In genomic region chr19:47470447-47471195, GRCh38 we compare ENCODE assay signal across 14 cellular contexts. TPM values are rescaled to one million over a fixed set of nuclear protein-coding genes. Genes with fewer than 3 reads are reported as not detected.
DNase-seq lines count a peak whose midpoint lies in the region; ATAC-seq, FAIRE-seq and TF ChIP-seq lines count a peak whose summit lies in the region.
"Had no signal": no experiment of that assay in that cellular context is flagged by ENCODE, and none has a peak within 500 bp of the region (broad histone marks: within the 10 kb centered on the region; RNA-seq: fewer than 3 reads in every experiment).

No MANE protein-coding gene starts in this region.

- H3K4me3 Mint-ChIP-seq in activated T-cell treated with anti-CD3 and anti-CD28 coated beads, Interleukin-2, amount 50 U/mL, for 72 hours, result peak overlapping the region; percentile 31 to 70
- no peak overlapping the region for H3K4me3 Mint-ChIP-seq in T-helper 2 cell treated with Interferon-gamma antibody and Interleukin-4, amounts not matched to agents 5 μg/mL and 100 μg/mL, for 36 hours
- H3K4me3 Mint-ChIP-seq: activated CD4-positive, alpha-beta T cell treated with anti-CD3 and anti-CD28 coated beads for 36 hours had no signal

- H3K4me1 Mint-ChIP-seq in activated T-cell treated with anti-CD3 and anti-CD28 coated beads, Interleukin-2, amount 50 U/mL, for 72 hours (ENCODE audit: low read depth), result peaks cover 15% of the 10 kb centered on the region
- H3K4me1 Mint-ChIP-seq in T-helper 2 cell treated with Interferon-gamma antibody and Interleukin-4, amounts not matched to agents 5 μg/mL and 100 μg/mL, for 36 hours (ENCODE audit: low read depth), result peaks cover 3% of the 10 kb centered on the region

- TF ChIP-seq EP300 in HepG2 (IDR thresholded peaks at IDR 0.05; ENCODE audit: low read depth in 2 of 2, low read length in 2 of 2) (no peak), HepG2 (CRISPR knock-in tag; IDR thresholded peaks at IDR 0.05; ENCODE audit: borderline replicate concordance) (no peak)

- no peak for TF ChIP-seq CTCF in HepG2 (CRISPR knock-in tag; IDR thresholded peaks at IDR 0.05)

- WGBS in HepG2 (ENCODE audit: low lambda C conversion rate), result 19% methylated on average over 13 of the region's 13 CpGs

- DNase-seq in activated T-cell treated with anti-CD3 and anti-CD28 coated beads, Interleukin-2, amount 50 U/mL, for 72 hours, result no peak
- DNase-seq in activated T-cell treated with anti-CD3 and anti-CD28 coated beads, Interleukin-2, amount 50 U/mL, for 1 hour, result no peak
- DNase-seq in HepG2 (ENCODE audit: low spot score) (no peak), GF-D8 (lab: John Stamatoyannopoulos, UW) (no peak)
- DNase-seq in T-helper 2 cell treated with Interferon-gamma antibody and Interleukin-4, amounts not matched to agents 5 μg/mL and 100 μg/mL, for 36 hours (ENCODE audit: low spot score), result no peak
- DNase-seq: activated CD4-positive, alpha-beta T cell treated with anti-CD3 and anti-CD28 coated beads for 36 hours; mucosa of descending colon; NCI-H1930; RPMI8226; T-cell had no signal

- peaks cover 6% of the 10 kb centered on the region; the same call in 1 of the 2 replicates for H3K4me1 ChIP-seq in HepG2 (ENCODE audit: insufficient read depth, low read length)
- H3K4me1 ChIP-seq in stomach smooth muscle (ENCODE audit: control insufficient read depth, insufficient read depth, low read length), result peaks cover 38% of the 10 kb centered on the region

- H3K27me3 Mint-ChIP-seq in activated T-cell treated with anti-CD3 and anti-CD28 coated beads, Interleukin-2, amount 50 U/mL, for 72 hours (ENCODE audit: low read depth), result peaks cover 50% of the 10 kb centered on the region
- peaks cover 35% of the 10 kb centered on the region for H3K27me3 Mint-ChIP-seq in T-helper 2 cell treated with Interferon-gamma antibody and Interleukin-4, amounts not matched to agents 5 μg/mL and 100 μg/mL, for 36 hours (ENCODE audit: low read depth)

- no peak overlapping the region for H3K4me2 ChIP-seq in HepG2 (ENCODE audit: low read depth, low read length)

- no peak for TF ChIP-seq POLR2A in HepG2 (IDR thresholded peaks at IDR 0.05; ENCODE audit: insufficient read depth in 1 of 2, low read depth in 2 of 2, low read length in 2 of 2)

- H3K27ac ChIP-seq in angular gyrus (ENCODE audit: low read depth, low read length) (peak overlapping the region; percentile 84), HepG2 (ENCODE audit: extremely low read length, insufficient read depth, low read length) (no peak overlapping the region), stomach smooth muscle (ENCODE audit: low read length) (peak overlapping the region; percentile 67)
- H3K27ac ChIP-seq: epithelial cell of prostate had no signal

- no TSS peak for BruUV-seq in HepG2 (replicated peaks; lab: Mats Ljungman, UMichigan)

- no peaks in the 10 kb centered on the region for H3K9me3 Mint-ChIP-seq in activated T-cell treated with anti-CD3 and anti-CD28 coated beads, Interleukin-2, amount 50 U/mL, for 72 hours
- H3K9me3 Mint-ChIP-seq in T-helper 2 cell treated with Interferon-gamma antibody and Interleukin-4, amounts not matched to agents 5 μg/mL and 100 μg/mL, for 36 hours, result no peaks in the 10 kb centered on the region
- H3K9me3 Mint-ChIP-seq: T-cell had no signal

- H3K9me3 ChIP-seq in HepG2 (ENCODE audit: low read length), result no peaks in the 10 kb centered on the region
- no peaks in the 10 kb centered on the region for H3K9me3 ChIP-seq in stomach smooth muscle (ENCODE audit: control insufficient read depth in 2 of 2, low read length in 2 of 2)
- H3K9me3 ChIP-seq: mucosa of descending colon had no signal

- H3K79me2 ChIP-seq in HepG2 (ENCODE audit: insufficient read depth, low read length), result no peaks in the 10 kb centered on the region

- H3K36me3 ChIP-seq in HepG2 (replicated peaks in 1 of 2; ENCODE audit: control insufficient read depth in 1 of 2, insufficient read depth in 2 of 2, low read length in 2 of 2), result no peaks in the 10 kb centered on the region
- no peaks in the 10 kb centered on the region for H3K36me3 ChIP-seq in stomach smooth muscle (ENCODE audit: control insufficient read depth in 2 of 2, insufficient read depth in 2 of 2, low read length in 2 of 2)

- no peaks in the 10 kb centered on the region for H3K36me3 Mint-ChIP-seq in activated T-cell treated with anti-CD3 and anti-CD28 coated beads, Interleukin-2, amount 50 U/mL, for 72 hours (ENCODE audit: insufficient read depth in 2 of 2)
- no peaks in the 10 kb centered on the region for H3K36me3 Mint-ChIP-seq in T-helper 2 cell treated with Interferon-gamma antibody and Interleukin-4, amounts not matched to agents 5 μg/mL and 100 μg/mL, for 36 hours (ENCODE audit: low read depth)

- H2AFZ ChIP-seq in HepG2 (ENCODE audit: low read length), result no peak overlapping the region

- no peak for ATAC-seq in activated T-cell treated with anti-CD3 and anti-CD28 coated beads, Interleukin-2, amount 50 U/mL, for 72 hours (replicated peaks in 1 of 2)
- ATAC-seq in HepG2 (no peak), HG03565 (IDR thresholded peaks at IDR 0.05; ENCODE audit: unreplicated experiment) (no peak)
- ATAC-seq: activated CD4-positive, alpha-beta T cell treated with anti-CD3 and anti-CD28 coated beads for 36 hours; mucosa of descending colon had no signal

- CTCF ChIA-PET in HepG2 (lab: Yijun Ruan, JAX; ENCODE audit: low intra/inter-chr PET ratio, low total read pairs), result no interaction called here

- no peaks in the 10 kb centered on the region for H4K20me1 ChIP-seq in HepG2 (ENCODE audit: insufficient read depth, low read length)

- no peak for FAIRE-seq in HepG2 (lab: Jason Lieb, UNC)

- intact Hi-C loops in HepG2 (cut with micrococcal nuclease; ENCODE audit: unreplicated experiment), result no loop called here

- H3K27me3 ChIP-seq in HepG2 (ENCODE audit: control insufficient read depth in 1 of 2, insufficient read depth in 2 of 2, low read length in 2 of 2), result peaks cover 3 to 43% of the 10 kb centered on the region in 2 experiments; a peak in 4 of 5 replicates
- peaks cover 0 to 2% of the 10 kb centered on the region in 2 donors for H3K27me3 ChIP-seq in stomach smooth muscle (ENCODE audit: control insufficient read depth in 1 of 2, insufficient read depth in 2 of 2, low read length in 2 of 2)

- TF ChIP-seq RAD21 in HepG2 (CRISPR knock-in tag; IDR thresholded peaks at IDR 0.05), result no peak

- H3K4me3 ChIP-seq in HepG2 (replicated peaks in 1 of 3; ENCODE audit: insufficient read depth in 1 of 3, low read depth in 2 of 3, low read length in 3 of 3) (no peak overlapping the region), stomach smooth muscle (ENCODE audit: low read length in 2 of 2) (peak overlapping the region; percentile 72 to 78)
- H3K4me3 ChIP-seq: mucosa of descending colon had no signal

- no peak overlapping the region for H3K9ac ChIP-seq in HepG2 (ENCODE audit: insufficient read depth, low read depth, low read length)
- H3K9ac ChIP-seq in stomach smooth muscle (ENCODE audit: low read length in 2 of 2), result peak overlapping the region; percentile 74 to 76

- in situ Hi-C loops in HepG2 (cut with HindIII; ENCODE audit: extremely low pct_ligation_motif_present, low pct_unique_long_range_greater_than_20kb), result no loop called here

- POLR2A ChIA-PET in HepG2 (lab: Yijun Ruan, JAX), result no interaction called here

- no peak overlapping the region for H3K27ac Mint-ChIP-seq in activated T-cell treated with anti-CD3 and anti-CD28 coated beads, Interleukin-2, amount 50 U/mL, for 72 hours
- H3K27ac Mint-ChIP-seq in T-helper 2 cell treated with Interferon-gamma antibody and Interleukin-4, amounts not matched to agents 5 μg/mL and 100 μg/mL, for 36 hours, result no peak overlapping the region
- H3K27ac Mint-ChIP-seq: activated CD4-positive, alpha-beta T cell treated with anti-CD3 and anti-CD28 coated beads for 36 hours had no signal

RNA-seq across cellular contexts. Expression of gene SLC8A2, which starts 1.1 kb away (rescaled TPM):
- under 1 TPM; 0.17 to 0.97 TPM for total RNA-seq in activated T-cell treated with anti-CD3 and anti-CD28 coated beads, Interleukin-2, amount 50 U/mL, for 72 hours
- total RNA-seq in HepG2 (2016; rRNA removed; fragmentation: Illumina TruSeq; extraction: Trizol), result 0.02 TPM in 1 of 2 replicates, not detected in the other
- not detected in 2 replicates for total RNA-seq in HepG2 (2016; cell fraction: cytosol; rRNA removed; fragmentation: Illumina TruSeq; extraction: Trizol; ENCODE audit: low read depth)
- total RNA-seq in HepG2 (2016; cell fraction: insoluble cytoplasmic fraction; rRNA removed; fragmentation: Illumina TruSeq; extraction: Trizol), result not detected in 2 replicates
- not detected in 2 replicates for total RNA-seq in HepG2 (2016; cell fraction: membrane; rRNA removed; fragmentation: Illumina TruSeq; extraction: Trizol)
- not detected in 2 replicates for total RNA-seq in HepG2 (2016; cell fraction: nucleus; rRNA removed; fragmentation: Illumina TruSeq; extraction: Trizol)
- 0.09 TPM in 1 of 2 replicates, not detected in the other for polyA plus RNA-seq in HepG2 (2011; rRNA removed)
- 0.09 and 0.12 TPM in 2 replicates for polyA plus RNA-seq in HepG2 (2011; cell fraction: cytosol; rRNA removed)
- polyA plus RNA-seq in HepG2 (2011; cell fraction: nucleus; rRNA removed), result 0.19 and 0.51 TPM in 2 replicates
- polyA plus RNA-seq in HepG2 (2012), result 0.07 TPM in 1 of 2 replicates, not detected in the other
- polyA plus RNA-seq in HepG2 (2016; cell fraction: cytosol; fragmentation: Illumina TruSeq; extraction: Trizol; ENCODE audit: low read depth), result not detected in 2 replicates
- not detected in 2 replicates for polyA plus RNA-seq in HepG2 (2016; cell fraction: insoluble cytoplasmic fraction; fragmentation: Illumina TruSeq; extraction: Trizol; ENCODE audit: low read depth)
- not detected in 2 replicates for polyA plus RNA-seq in HepG2 (2016; cell fraction: membrane; fragmentation: Illumina TruSeq; extraction: Trizol; ENCODE audit: low read depth)
- polyA plus RNA-seq in HepG2 (2016; cell fraction: nucleus; fragmentation: Illumina TruSeq; extraction: Trizol; ENCODE audit: insufficient read depth, low read depth), result not detected in 2 replicates
- polyA minus RNA-seq in HepG2 (2011; rRNA and poly(A)+ RNA removed; ENCODE audit: low replicate concordance), result 0.78 TPM in 1 of 2 replicates, not detected in the other
- polyA minus RNA-seq in HepG2 (2011; cell fraction: cytosol; rRNA and poly(A)+ RNA removed), result not detected in 2 replicates
- not detected in 2 replicates for polyA minus RNA-seq in HepG2 (2011; cell fraction: nucleus; rRNA and poly(A)+ RNA removed)
- total RNA-seq: T-cell had no signal

RNA-seq across cellular contexts. Expression of gene KPTN, which starts 13.4 kb away (rescaled TPM):
- 10 to 100 TPM in 1 of 2 donors, 1 to 10 TPM in 1; 7.2 to 10.5 TPM for total RNA-seq in activated T-cell treated with anti-CD3 and anti-CD28 coated beads, Interleukin-2, amount 50 U/mL, for 72 hours
- 8.4 and 9.1 TPM in 2 replicates for total RNA-seq in HepG2 (2016; rRNA removed; fragmentation: Illumina TruSeq; extraction: Trizol)
- total RNA-seq in HepG2 (2016; cell fraction: cytosol; rRNA removed; fragmentation: Illumina TruSeq; extraction: Trizol; ENCODE audit: low read depth), result 2.8 and 3.3 TPM in 2 replicates
- 8.2 and 10.6 TPM in 2 replicates for total RNA-seq in HepG2 (2016; cell fraction: insoluble cytoplasmic fraction; rRNA removed; fragmentation: Illumina TruSeq; extraction: Trizol)
- 4.2 and 6.5 TPM in 2 replicates for total RNA-seq in HepG2 (2016; cell fraction: membrane; rRNA removed; fragmentation: Illumina TruSeq; extraction: Trizol)
- total RNA-seq in HepG2 (2016; cell fraction: nucleus; rRNA removed; fragmentation: Illumina TruSeq; extraction: Trizol), result 9.8 and 13.4 TPM in 2 replicates
- 13.3 and 17.6 TPM in 2 replicates for polyA plus RNA-seq in HepG2 (2011; rRNA removed)
- polyA plus RNA-seq in HepG2 (2011; cell fraction: cytosol; rRNA removed), result 8.3 and 11.4 TPM in 2 replicates
- 48.6 and 50.4 TPM in 2 replicates for polyA plus RNA-seq in HepG2 (2011; cell fraction: nucleus; rRNA removed)
- polyA plus RNA-seq in HepG2 (2012), result 9.8 and 14.4 TPM in 2 replicates
- polyA plus RNA-seq in HepG2 (2016; cell fraction: cytosol; fragmentation: Illumina TruSeq; extraction: Trizol; ENCODE audit: low read depth), result 4.3 and 5.1 TPM in 2 replicates
- 14.4 and 17.5 TPM in 2 replicates for polyA plus RNA-seq in HepG2 (2016; cell fraction: insoluble cytoplasmic fraction; fragmentation: Illumina TruSeq; extraction: Trizol; ENCODE audit: low read depth)
- polyA plus RNA-seq in HepG2 (2016; cell fraction: membrane; fragmentation: Illumina TruSeq; extraction: Trizol; ENCODE audit: low read depth), result 5.2 and 7.2 TPM in 2 replicates
- polyA plus RNA-seq in HepG2 (2016; cell fraction: nucleus; fragmentation: Illumina TruSeq; extraction: Trizol; ENCODE audit: insufficient read depth, low read depth), result 29.6 and 30.0 TPM in 2 replicates
- 8.3 and 15.8 TPM in 2 replicates for polyA minus RNA-seq in HepG2 (2011; rRNA and poly(A)+ RNA removed; ENCODE audit: low replicate concordance)
- 5.2 TPM in 2 replicates for polyA minus RNA-seq in HepG2 (2011; cell fraction: cytosol; rRNA and poly(A)+ RNA removed)
- polyA minus RNA-seq in HepG2 (2011; cell fraction: nucleus; rRNA and poly(A)+ RNA removed), result 3.2 and 5.5 TPM in 2 replicates

RNA-seq across cellular contexts. Expression of gene NAPA, which starts 44.2 kb away (rescaled TPM):
- 10 to 100 TPM; 64.4 to 71.5 TPM for total RNA-seq in activated T-cell treated with anti-CD3 and anti-CD28 coated beads, Interleukin-2, amount 50 U/mL, for 72 hours
- total RNA-seq in HepG2 (2016; rRNA removed; fragmentation: Illumina TruSeq; extraction: Trizol), result 32.6 and 36.5 TPM in 2 replicates
- 10.7 and 16.6 TPM in 2 replicates for total RNA-seq in HepG2 (2016; cell fraction: cytosol; rRNA removed; fragmentation: Illumina TruSeq; extraction: Trizol; ENCODE audit: low read depth)
- 32.5 and 33.2 TPM in 2 replicates for total RNA-seq in HepG2 (2016; cell fraction: insoluble cytoplasmic fraction; rRNA removed; fragmentation: Illumina TruSeq; extraction: Trizol)
- total RNA-seq in HepG2 (2016; cell fraction: membrane; rRNA removed; fragmentation: Illumina TruSeq; extraction: Trizol), result 17.7 and 25.0 TPM in 2 replicates
- 19.1 and 19.4 TPM in 2 replicates for total RNA-seq in HepG2 (2016; cell fraction: nucleus; rRNA removed; fragmentation: Illumina TruSeq; extraction: Trizol)
- polyA plus RNA-seq in HepG2 (2011; rRNA removed), result 65.9 and 74.4 TPM in 2 replicates
- 50.7 and 64.2 TPM in 2 replicates for polyA plus RNA-seq in HepG2 (2011; cell fraction: cytosol; rRNA removed)
- polyA plus RNA-seq in HepG2 (2011; cell fraction: nucleus; rRNA removed), result 64.5 and 68.0 TPM in 2 replicates
- polyA plus RNA-seq in HepG2 (2012), result 39.7 and 50.3 TPM in 2 replicates
- 18.1 and 25.6 TPM in 2 replicates for polyA plus RNA-seq in HepG2 (2016; cell fraction: cytosol; fragmentation: Illumina TruSeq; extraction: Trizol; ENCODE audit: low read depth)
- 52.2 and 60.3 TPM in 2 replicates for polyA plus RNA-seq in HepG2 (2016; cell fraction: insoluble cytoplasmic fraction; fragmentation: Illumina TruSeq; extraction: Trizol; ENCODE audit: low read depth)
- polyA plus RNA-seq in HepG2 (2016; cell fraction: membrane; fragmentation: Illumina TruSeq; extraction: Trizol; ENCODE audit: low read depth), result 32.1 and 34.6 TPM in 2 replicates
- 41.7 and 44.1 TPM in 2 replicates for polyA plus RNA-seq in HepG2 (2016; cell fraction: nucleus; fragmentation: Illumina TruSeq; extraction: Trizol; ENCODE audit: insufficient read depth, low read depth)
- polyA minus RNA-seq in HepG2 (2011; rRNA and poly(A)+ RNA removed; ENCODE audit: low replicate concordance), result 73.3 and 108 TPM in 2 replicates
- 36.3 and 43.3 TPM in 2 replicates for polyA minus RNA-seq in HepG2 (2011; cell fraction: cytosol; rRNA and poly(A)+ RNA removed)
- 20.6 and 26.2 TPM in 2 replicates for polyA minus RNA-seq in HepG2 (2011; cell fraction: nucleus; rRNA and poly(A)+ RNA removed)

RNA-seq across cellular contexts. Expression of gene MEIS3, which starts 51.3 kb away (rescaled TPM):
- under 1 TPM; 0.23 to 0.26 TPM for total RNA-seq in activated T-cell treated with anti-CD3 and anti-CD28 coated beads, Interleukin-2, amount 50 U/mL, for 72 hours
- 0.09 and 1.2 TPM in 2 replicates for total RNA-seq in HepG2 (2016; rRNA removed; fragmentation: Illumina TruSeq; extraction: Trizol)
- 1.1 and 1.5 TPM in 2 replicates for total RNA-seq in HepG2 (2016; cell fraction: cytosol; rRNA removed; fragmentation: Illumina TruSeq; extraction: Trizol; ENCODE audit: low read depth)
- not detected in 2 replicates for total RNA-seq in HepG2 (2016; cell fraction: insoluble cytoplasmic fraction; rRNA removed; fragmentation: Illumina TruSeq; extraction: Trizol)
- 0.52 and 0.62 TPM in 2 replicates for total RNA-seq in HepG2 (2016; cell fraction: membrane; rRNA removed; fragmentation: Illumina TruSeq; extraction: Trizol)
- total RNA-seq in HepG2 (2016; cell fraction: nucleus; rRNA removed; fragmentation: Illumina TruSeq; extraction: Trizol), result not detected in 2 replicates
- polyA plus RNA-seq in HepG2 (2011; rRNA removed), result 0.70 and 0.94 TPM in 2 replicates
- polyA plus RNA-seq in HepG2 (2011; cell fraction: cytosol; rRNA removed), result 0.39 and 0.59 TPM in 2 replicates
- polyA plus RNA-seq in HepG2 (2011; cell fraction: nucleus; rRNA removed), result 2.3 and 2.8 TPM in 2 replicates
- 0.25 and 0.93 TPM in 2 replicates for polyA plus RNA-seq in HepG2 (2012)
- polyA plus RNA-seq in HepG2 (2016; cell fraction: cytosol; fragmentation: Illumina TruSeq; extraction: Trizol; ENCODE audit: low read depth), result 0.09 and 0.23 TPM in 2 replicates
- polyA plus RNA-seq in HepG2 (2016; cell fraction: insoluble cytoplasmic fraction; fragmentation: Illumina TruSeq; extraction: Trizol; ENCODE audit: low read depth), result not detected in 2 replicates
- 0.41 and 0.55 TPM in 2 replicates for polyA plus RNA-seq in HepG2 (2016; cell fraction: membrane; fragmentation: Illumina TruSeq; extraction: Trizol; ENCODE audit: low read depth)
- 0.29 TPM in 1 of 2 replicates, not detected in the other for polyA plus RNA-seq in HepG2 (2016; cell fraction: nucleus; fragmentation: Illumina TruSeq; extraction: Trizol; ENCODE audit: insufficient read depth, low read depth)
- polyA minus RNA-seq in HepG2 (2011; rRNA and poly(A)+ RNA removed; ENCODE audit: low replicate concordance), result 0.82 and 12.4 TPM in 2 replicates
- 0.69 and 0.70 TPM in 2 replicates for polyA minus RNA-seq in HepG2 (2011; cell fraction: cytosol; rRNA and poly(A)+ RNA removed)
- 0.50 and 0.64 TPM in 2 replicates for polyA minus RNA-seq in HepG2 (2011; cell fraction: nucleus; rRNA and poly(A)+ RNA removed)

Comparison
In these comparisons a context has a peak if more than half of its experiments do, and no peak if none do; other contexts are left out.
1. H3K4me3 ChIP-seq: peak in stomach smooth muscle (2 of 2); none in HepG2 (0 of 3).